ENCODE assay signal across 30 cellular contexts in genomic region chr14:55747186-55747585, GRCh38.
"Had no signal": no experiment of that assay in that cellular context is flagged by ENCODE, and none has a peak within 500 bp of the region (broad histone marks: within the 10 kb centered on the region; RNA-seq: fewer than 3 reads in every experiment).

No MANE protein-coding gene starts in this region.

- H3K9me3 ChIP-seq: ascending aorta, Peyer's patch, SJCRH30, SK-N-SH had no signal

- H3K36me3 ChIP-seq: ascending aorta, cardiac muscle cell, Peyer's patch, SJCRH30, WERI-Rb-1 had no signal

- H3K27ac ChIP-seq: ascending aorta, cardiac muscle cell, Peyer's patch, RWPE1, SJCRH30, WERI-Rb-1 had no signal

- H3K9ac ChIP-seq: SK-N-SH had no signal

- H3K4me3 ChIP-seq: ascending aorta, cardiac muscle cell, K562, Peyer's patch, SJCRH30 had no signal

- H3K9me2 ChIP-seq: SK-N-SH had no signal

- H3K4me1 ChIP-seq: ascending aorta, Peyer's patch had no signal

- H3K27me3 Mint-ChIP-seq: activated CD8-positive, alpha-beta T cell treated with anti-CD3 and anti-CD28 coated beads for 36 hours; activated naive CD8-positive, alpha-beta T cell treated with anti-CD3 and anti-CD28 coated beads, Interleukin-2, amount 50 U/mL, for 24 hours; brain had no signal

- H3K9me3 Mint-ChIP-seq: activated CD8-positive, alpha-beta T cell treated with anti-CD3 and anti-CD28 coated beads for 36 hours; activated naive CD4-positive, alpha-beta T cell treated with anti-CD3 and anti-CD28 coated beads, Interleukin-2, amount 50 U/mL, for 72 hours; activated naive CD8-positive, alpha-beta T cell treated with anti-CD3 and anti-CD28 coated beads, Interleukin-2, amount 50 U/mL, for 24 hours had no signal

- H3K27me3 ChIP-seq: ascending aorta, cardiac muscle cell, Peyer's patch, SJCRH30 had no signal

- H3K4me3 Mint-ChIP-seq: activated CD8-positive, alpha-beta T cell treated with anti-CD3 and anti-CD28 coated beads for 36 hours; activated naive CD8-positive, alpha-beta T cell treated with anti-CD3 and anti-CD28 coated beads, Interleukin-2, amount 50 U/mL, for 24 hours; brain had no signal

- H3K27ac Mint-ChIP-seq: activated CD8-positive, alpha-beta T cell treated with anti-CD3 and anti-CD28 coated beads for 36 hours; activated naive CD4-positive, alpha-beta T cell treated with anti-CD3 and anti-CD28 coated beads, Interleukin-2, amount 50 U/mL, for 72 hours; activated naive CD8-positive, alpha-beta T cell treated with anti-CD3 and anti-CD28 coated beads, Interleukin-2, amount 50 U/mL, for 24 hours had no signal

- FAIRE-seq: K562 had no signal

- DNase-seq: activated CD4-positive, alpha-beta T cell treated with anti-CD3 and anti-CD28 coated beads for 4 hours; activated CD8-positive, alpha-beta memory T cell treated with anti-CD3 and anti-CD28 coated beads, Interleukin-2, amount 50 U/mL, for 4 hours; activated CD8-positive, alpha-beta T cell treated with anti-CD3 and anti-CD28 coated beads for 36 hours; activated effector memory CD4-positive, alpha-beta T cell treated with Interleukin-2 at 50 U/mL for 16 hours; activated naive CD4-positive, alpha-beta T cell; activated naive CD8-positive, alpha-beta T cell treated with anti-CD3 and anti-CD28 coated beads, Interleukin-2, amount 50 U/mL, for 24 hours; activated T-cell treated with anti-CD3 and anti-CD28 coated beads, Interleukin-2, amount 50 U/mL, for 1 hour; amniotic stem cell; Karpas-422; MM.1S; NCI-H1105; NCI-H146; NCI-H187 treated with DMSO at 0.1 percent for 48 hours; NCI-H2081 treated with DMSO at 0.1 percent for 48 hours; NCI-H2171 treated with DMSO at 0.1 percent for 48 hours; NCI-H345; NCI-H510A; Peyer's patch; Right ventricle myocardium superior; SK-N-SH; T-helper 1 cell; WERI-Rb-1 had no signal

- H3K4me1 Mint-ChIP-seq: activated naive CD8-positive, alpha-beta T cell treated with anti-CD3 and anti-CD28 coated beads, Interleukin-2, amount 50 U/mL, for 24 hours had no signal

- H3K4me2 ChIP-seq: SK-N-SH had no signal

- ATAC-seq: activated CD4-positive, CD25-positive, alpha-beta regulatory T cell treated with anti-CD3 and anti-CD28 coated beads, Interleukin-2, amount 50 U/mL, for 24 hours; activated CD8-positive, alpha-beta T cell treated with anti-CD3 and anti-CD28 coated beads for 36 hours; activated naive CD4-positive, alpha-beta T cell treated with anti-CD3 and anti-CD28 coated beads, Interleukin-2, amount 50 U/mL, for 72 hours; activated naive CD8-positive, alpha-beta T cell treated with anti-CD3 and anti-CD28 coated beads, Interleukin-2, amount 50 U/mL, for 24 hours; K562 had no signal

- H3K36me3 Mint-ChIP-seq: activated naive CD4-positive, alpha-beta T cell treated with anti-CD3 and anti-CD28 coated beads, Interleukin-2, amount 50 U/mL, for 72 hours; brain had no signal
